2 cellular contexts compared by ENCODE assay signal in genomic region chr11:130720232-130720787, GRCh38.
TF ChIP-seq lines count a peak whose summit lies in the region.

No MANE protein-coding gene starts in this region.

TF ChIP-seq in IMR-90, 13 proteins besides CTCF, POLR2A, EP300 and RAD21 (continued from another document):
- TF ChIP-seq USF2 (IDR thresholded peaks at IDR 0.05; ENCODE audit: low read depth, low read length) (no peak), BHLHE40 (IDR thresholded peaks at IDR 0.05; ENCODE audit: low read depth, low read length) (no peak), RFX5 (IDR thresholded peaks at IDR 0.05; ENCODE audit: low read depth, low read length) (no peak), RCOR1 (IDR thresholded peaks at IDR 0.05; ENCODE audit: insufficient replicate concordance, low read length) (no peak), CHD1 (IDR thresholded peaks at IDR 0.05; ENCODE audit: low read depth, low read length) (no peak), FOS (IDR thresholded peaks at IDR 0.05; ENCODE audit: low read depth, low read length) (no peak), MAFK (IDR thresholded peaks at IDR 0.05; ENCODE audit: low read depth, low read length) (no peak), CEBPB (IDR thresholded peaks at IDR 0.05; ENCODE audit: low read depth, low read length) (no peak), NFE2L2 (IDR thresholded peaks at IDR 0.05; ENCODE audit: low read depth, low read length) (no peak)

TF ChIP-seq in HepG2, 621 proteins besides CTCF, POLR2A, EP300 and RAD21 (continued from another document):
- no peak for TF ChIP-seq AFF4 (CRISPR knock-in tag; IDR thresholded peaks at IDR 0.05)
